In the genomic region with DNA sequence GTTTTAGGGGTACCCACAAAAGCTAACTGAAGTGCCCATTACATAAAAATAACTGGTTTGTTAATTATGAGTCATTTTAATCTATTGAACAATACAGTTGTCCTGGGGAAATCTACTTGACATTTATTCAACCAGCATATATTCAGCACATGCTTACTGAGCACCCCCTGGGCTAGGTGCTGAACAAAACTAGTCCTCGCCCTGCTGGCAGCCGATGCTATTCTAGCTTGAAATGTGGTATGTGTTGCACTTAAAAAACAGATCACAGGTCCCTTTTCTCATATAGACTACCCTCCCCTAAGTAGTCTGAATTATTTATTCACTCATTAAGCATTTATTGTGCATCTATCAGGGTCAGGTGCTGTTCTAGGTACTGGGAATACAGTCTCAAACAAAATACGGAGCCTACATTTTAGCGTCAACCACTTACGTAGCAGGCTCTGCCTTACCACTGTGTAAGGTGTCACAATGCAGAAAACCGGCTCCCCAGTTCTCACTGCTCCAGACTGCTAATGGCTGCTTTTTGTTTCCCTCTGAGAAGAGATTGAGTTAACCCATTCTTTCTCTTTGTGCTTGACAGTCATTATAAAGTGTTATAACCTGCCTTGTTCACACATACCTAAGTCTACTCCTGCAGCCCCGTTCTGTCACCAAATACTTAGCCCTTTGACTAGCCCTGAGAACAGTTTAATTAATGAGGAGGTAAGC, we compare ENCODE assay signal across 26 cellular contexts. TPM values are rescaled to one million over a fixed set of nuclear protein-coding genes. Genes with fewer than 3 reads are reported as not detected.
A peak's percentile ranks its signal among the peaks of the same experiment; 100 is the strongest.
DNase-seq lines count a peak whose midpoint lies in the region; ATAC-seq, FAIRE-seq and TF ChIP-seq lines count a peak whose summit lies in the region.
"Had no signal": no experiment of that assay in that cellular context is flagged by ENCODE, and none has a peak within 500 bp of the region (broad histone marks: within the 10 kb centered on the region; RNA-seq: fewer than 3 reads in every experiment).

No MANE protein-coding gene starts in this region.

- no peak overlapping the region for H3K18ac ChIP-seq in neuronal stem cell (ENCODE audit: low read length)

- BruUV-seq in K562 (replicated peaks; lab: Mats Ljungman, UMichigan) = no TSS peak

- POLR2A ChIA-PET in K562 (lab: Yijun Ruan, JAX) = interaction anchor here (0.7 to 2.5 kb wide), 6 partner anchors 10 to 28 kb away, joined by 3 to 7 read pairs (median 4); no protein-coding TSS in a partner anchor

- FAIRE-seq in K562 (lab: Jason Lieb, UNC) = no peak
- FAIRE-seq: A549, D721Med, G401.6, GM12892 had no signal

- H3K9me1 ChIP-seq in K562 (ENCODE audit: control insufficient read depth, insufficient read depth, low read length) = no peaks in the 10 kb centered on the region

- TF ChIP-seq POLR2A in K562 (conservative IDR thresholded peaks at IDR 0.05) = no peak

- no peak overlapping the region for H3K4me2 ChIP-seq in K562 (ENCODE audit: insufficient read depth, low read length)
- no peak overlapping the region for H3K4me2 ChIP-seq in neuronal stem cell (ENCODE audit: insufficient read depth, low read length, poor library complexity, severe bottlenecking)
- H3K4me2 ChIP-seq: A549; BLaER1 treated with 17β-estradiol and CSF1 and Interleukin-3, amounts not matched to agents 10 nM and 100 nM had no signal

- H3K9me3 ChIP-seq in HUES48 (ENCODE audit: control insufficient read depth, insufficient read depth, low read length) = peaks cover 9% of the 10 kb centered on the region; the same call in 1 of the 2 replicates
- no peaks in the 10 kb centered on the region for H3K9me3 ChIP-seq in K562 (replicated peaks; ENCODE audit: control insufficient read depth, insufficient read depth, low read depth, low read length)
- H3K9me3 ChIP-seq in iPS-20b (ENCODE audit: insufficient read depth, low read depth, low read length) = peaks cover 3% of the 10 kb centered on the region; the same call in 1 of the 2 replicates
- peaks cover 0 to 2% of the 10 kb centered on the region in 2 donors for H3K9me3 ChIP-seq in neuronal stem cell (replicated peaks in 1 of 2; ENCODE audit: control insufficient read depth in 2 of 2, insufficient read depth in 1 of 2, low read depth in 1 of 2, low read length in 2 of 2)
- H3K9me3 ChIP-seq: A549, BE2C had no signal

- intact Hi-C loops in K562 (cut with micrococcal nuclease) = no loop called here

- H3K4me3 ChIP-seq in HUES48 (ENCODE audit: low read depth, low read length) (no peak overlapping the region), K562 (no peak overlapping the region), iPS-20b (ENCODE audit: low read length) (peak overlapping the region; percentile 23; the same call in 1 of the 2 replicates), neuronal stem cell (ENCODE audit: low read length in 2 of 2) (no peak overlapping the region)
- H3K4me3 ChIP-seq: A549; BLaER1 treated with 17β-estradiol and CSF1 and Interleukin-3, amounts not matched to agents 10 nM and 100 nM had no signal

- no peak overlapping the region for H3K27ac Mint-ChIP-seq in chondrocyte (ENCODE audit: unreplicated experiment)
- H3K27ac Mint-ChIP-seq: CD14-positive monocyte; CD4-positive, alpha-beta T cell; CD8-positive, alpha-beta memory T cell had no signal

- H3K4ac ChIP-seq in neuronal stem cell (ENCODE audit: low read length) = no peak overlapping the region

- no peaks in the 10 kb centered on the region for H3K36me3 ChIP-seq in HUES48 (ENCODE audit: control insufficient read depth, insufficient read depth, low read length)
- no peaks in the 10 kb centered on the region for H3K36me3 ChIP-seq in K562 (ENCODE audit: control insufficient read depth, insufficient read depth, low read length)
- H3K36me3 ChIP-seq in iPS-20b (ENCODE audit: insufficient read depth, low read depth, low read length) = no peaks in the 10 kb centered on the region
- no peaks in the 10 kb centered on the region for H3K36me3 ChIP-seq in neuronal stem cell (replicated peaks in 1 of 2; ENCODE audit: control insufficient read depth in 2 of 2, insufficient read depth in 2 of 2, low read length in 2 of 2)
- H3K36me3 ChIP-seq: BE2C; BLaER1 treated with 17β-estradiol and CSF1 and Interleukin-3, amounts not matched to agents 10 nM and 100 nM had no signal

- no peak overlapping the region for H2BK12ac ChIP-seq in neuronal stem cell (ENCODE audit: low read length)

- H3K79me2 ChIP-seq in K562 (ENCODE audit: control insufficient read depth, insufficient read depth, low read length) = no peaks in the 10 kb centered on the region

- H2AK5ac ChIP-seq in neuronal stem cell (ENCODE audit: low read depth, low read length) = no peak overlapping the region

- no peaks in the 10 kb centered on the region for H3K9me3 Mint-ChIP-seq in chondrocyte (ENCODE audit: low read depth)
- H3K9me3 Mint-ChIP-seq: CD4-positive, alpha-beta T cell; CD8-positive, alpha-beta memory T cell had no signal

- ATAC-seq in K562 (no peak), HG03025 (IDR thresholded peaks at IDR 0.05; ENCODE audit: low FRiP score, unreplicated experiment) (no peak)
- ATAC-seq: A549, HCT116 had no signal

- H3K27ac ChIP-seq in HUES48 (ENCODE audit: low read depth, low read length) = peak overlapping the region; percentile 33
- H3K27ac ChIP-seq in K562 (ENCODE audit: extremely low read depth, low read depth, low read length) = no peak overlapping the region
- no peak overlapping the region for H3K27ac ChIP-seq in iPS-20b (ENCODE audit: low read length)
- H3K27ac ChIP-seq in neuronal stem cell (replicated peaks; ENCODE audit: low read length) = no peak overlapping the region
- H3K27ac ChIP-seq: A549; BLaER1 treated with 17β-estradiol and CSF1 and Interleukin-3, amounts not matched to agents 10 nM and 100 nM had no signal

- H3K9ac ChIP-seq in HUES48 (ENCODE audit: low read depth, low read length) (no peak overlapping the region), K562 (ENCODE audit: insufficient read depth in 1 of 2, low read depth in 2 of 2, low read length in 2 of 2) (no peak overlapping the region), iPS-20b (ENCODE audit: low read depth, low read length) (no peak overlapping the region), neuronal stem cell (ENCODE audit: low read depth, low read length, poor library complexity) (no peak overlapping the region)
- H3K9ac ChIP-seq: BLaER1 treated with 17β-estradiol and CSF1 and Interleukin-3, amounts not matched to agents 10 nM and 100 nM had no signal

- H3K27me3 ChIP-seq in HUES48 (ENCODE audit: control insufficient read depth, insufficient read depth, low read length) = no peaks in the 10 kb centered on the region
- no peaks in the 10 kb centered on the region for H3K27me3 ChIP-seq in K562 (ENCODE audit: control insufficient read depth in 2 of 2, insufficient read depth in 2 of 2, low read length in 2 of 2)
- H3K27me3 ChIP-seq in iPS-20b (ENCODE audit: insufficient read depth, low read length) = no peaks in the 10 kb centered on the region
- H3K27me3 ChIP-seq in neuronal stem cell (ENCODE audit: control insufficient read depth in 3 of 3, insufficient read depth in 3 of 3, low read depth in 1 of 3, low read length in 3 of 3) = peaks cover 0 to 11% (median 0%) of the 10 kb centered on the region in 3 experiments
- H3K27me3 ChIP-seq: BE2C; BLaER1 treated with 17β-estradiol and CSF1 and Interleukin-3, amounts not matched to agents 10 nM and 100 nM had no signal

- no peak overlapping the region for H3K14ac ChIP-seq in neuronal stem cell (ENCODE audit: low read length)

- CTCF ChIA-PET in K562 (lab: Yijun Ruan, JAX; ENCODE audit: low intra/inter-chr PET ratio) = no interaction called here

- no peak overlapping the region for H2BK5ac ChIP-seq in neuronal stem cell (ENCODE audit: low read length)

- H3K4me1 Mint-ChIP-seq in chondrocyte (ENCODE audit: low read depth) = peaks cover 8% of the 10 kb centered on the region
- H3K4me1 Mint-ChIP-seq: CD14-positive monocyte; CD8-positive, alpha-beta memory T cell had no signal

- no peaks in the 10 kb centered on the region for H3K36me3 Mint-ChIP-seq in chondrocyte (ENCODE audit: low read depth)
- H3K36me3 Mint-ChIP-seq: CD14-positive monocyte had no signal

- H3K4me1 ChIP-seq in HUES48 (ENCODE audit: control insufficient read depth, insufficient read depth, low read length) (peaks cover 24% of the 10 kb centered on the region), K562 (replicated peaks in 1 of 2; ENCODE audit: control insufficient read depth in 2 of 2, insufficient read depth in 2 of 2, low read length in 2 of 2) (peaks cover 5 to 18% of the 10 kb centered on the region in 2 experiments; a peak in 3 of 5 replicates), iPS-20b (ENCODE audit: insufficient read depth, low read length) (peaks cover 19% of the 10 kb centered on the region), neuronal stem cell (ENCODE audit: control insufficient read depth in 2 of 2, insufficient read depth in 1 of 2, low read depth in 1 of 2, low read length in 2 of 2) (peaks cover 3 to 6% of the 10 kb centered on the region in 2 donors)
- H3K4me1 ChIP-seq: A549; BE2C; BLaER1 treated with 17β-estradiol and CSF1 and Interleukin-3, amounts not matched to agents 10 nM and 100 nM had no signal

- H2AFZ ChIP-seq in K562 (ENCODE audit: low read depth, low read length) (peak overlapping the region; percentile 29; the same call in 1 of the 2 replicates), neuronal stem cell (ENCODE audit: low read length) (no peak overlapping the region)

- no peak overlapping the region for H2BK15ac ChIP-seq in neuronal stem cell (ENCODE audit: low read length)

- no peak overlapping the region for H3K23ac ChIP-seq in neuronal stem cell (ENCODE audit: low read depth, low read length, poor library complexity)

- no peak overlapping the region for H4K8ac ChIP-seq in neuronal stem cell (ENCODE audit: low read depth, low read length)

- DNase-seq in ELF-1 (ENCODE audit: low read depth, low spot score) (peak; percentile 33), K562 (ENCODE audit: extremely low read depth in 1 of 4, low spot score in 3 of 4) (no peak), neuronal stem cell (ENCODE audit: low spot score) (no peak), chondrocyte (ENCODE audit: low spot score) (no peak), UCSD-AML1 (lab: John Stamatoyannopoulos, UW; ENCODE audit: unreplicated experiment) (no peak)
- DNase-seq: 8988T; ACHN; AML-193; BE2C; CD4-positive, alpha-beta T cell; CD8-positive, alpha-beta memory T cell; DMS 273 treated with DMSO at 0.1 percent for 48 hours; DMS53; DMS79 treated with DMSO at 0.1 percent for 48 hours; H9 had no signal

- H4K91ac ChIP-seq in neuronal stem cell (ENCODE audit: low read depth, low read length, poor library complexity) = no peak overlapping the region

- in situ Hi-C loops in K562 (cut with MboI) = no loop called here

- TF ChIP-seq CTCF in K562 (IDR thresholded peaks at IDR 0.05 in 2 of 3, conservative IDR thresholded peaks at IDR 0.05 in 1 of 3; ENCODE audit: insufficient read depth in 2 of 3, low read depth in 1 of 3, low read length in 3 of 3) = no peak
- TF ChIP-seq CTCF in chondrocyte (IDR thresholded peaks at IDR 0.05) = no peak

- no peaks in the 10 kb centered on the region for H3K27me3 Mint-ChIP-seq in chondrocyte (ENCODE audit: low read depth)
- H3K27me3 Mint-ChIP-seq: CD4-positive, alpha-beta T cell; CD8-positive, alpha-beta memory T cell had no signal

- no peaks in the 10 kb centered on the region for H4K20me1 ChIP-seq in K562 (replicated peaks; ENCODE audit: control insufficient read depth, insufficient read depth, low read length)
- H4K20me1 ChIP-seq: BLaER1 treated with 17β-estradiol and CSF1 and Interleukin-3, amounts not matched to agents 10 nM and 100 nM had no signal

- no peaks in the 10 kb centered on the region for H3K79me1 ChIP-seq in neuronal stem cell (ENCODE audit: low read depth, low read length)

- H2BK120ac ChIP-seq in neuronal stem cell (ENCODE audit: low read depth, low read length) = no peak overlapping the region

- no peak for TF ChIP-seq EP300 in K562 (IDR thresholded peaks at IDR 0.05; ENCODE audit: low read length)

- 70% methylated on average over 7 of the region's 7 CpGs for WGBS in K562 (ENCODE audit: insufficient coverage, low coverage, missing lambda C conversion rate)
- no CpG with 5 or more reads among the region's 7 CpGs for WGBS in neuronal stem cell (ENCODE audit: extremely low coverage in 2 of 2, insufficient read length in 2 of 2, insufficient replicate concordance in 1 of 2), 2 donors

- no peak overlapping the region for H3K4me3 Mint-ChIP-seq in chondrocyte (ENCODE audit: unreplicated experiment)
- H3K4me3 Mint-ChIP-seq: CD14-positive monocyte; CD4-positive, alpha-beta T cell; CD8-positive, alpha-beta memory T cell had no signal

- no peak for TF ChIP-seq RAD21 in K562 (CRISPR knock-in tag; conservative IDR thresholded peaks at IDR 0.05 in 1 of 2, IDR thresholded peaks at IDR 0.05 in 1 of 2)

RNA-seq across cellular contexts. Expression of gene ADCY10, which starts 57.1 kb away (rescaled TPM):
- 1.3 and 2.1 TPM in 2 replicates for total RNA-seq in K562 (2011; cell fraction: chromatin; rRNA removed; ENCODE audit: low replicate concordance)
- total RNA-seq in K562 (2011; cell fraction: nucleolus; rRNA removed) = 0.39 and 0.83 TPM in 2 replicates
- 1.1 and 2.1 TPM in 2 replicates for total RNA-seq in K562 (2011; cell fraction: nucleoplasm; rRNA removed)
- 0.24 and 0.86 TPM in 2 replicates for total RNA-seq in K562 (2014; rRNA removed)
- 0.29 and 0.32 TPM in 2 replicates for total RNA-seq in K562 (2014; rRNA removed; fragmentation: Illumina TruSeq; extraction: Trizol)
- total RNA-seq in K562 (2015; rRNA removed; fragmentation: Illumina TruSeq; extraction: Trizol) = 0.11 and 0.14 TPM in 2 replicates
- 0.20 and 0.22 TPM in 2 replicates for total RNA-seq in K562 (2021)
- polyA plus RNA-seq in K562 (2011; rRNA removed) = 0.21 and 0.54 TPM in 2 replicates
- 0.12 and 0.13 TPM in 2 replicates for polyA plus RNA-seq in K562 (2011; cell fraction: cytosol; rRNA removed)
- 0.34 and 0.38 TPM in 2 replicates for polyA plus RNA-seq in K562 (2011; cell fraction: nucleus; rRNA removed)
- polyA plus RNA-seq in K562 (2012) = 0.12 and 0.65 TPM in 2 replicates
- polyA plus RNA-seq in K562 (2014; fragmentation: Illumina TruSeq; extraction: Trizol) = 0.25 and 0.26 TPM in 2 replicates
- polyA plus RNA-seq in K562 (2014; fragmentation: Nextera tagmentation; extraction: Ambion mirVana) = under 1 TPM; 0.21 to 0.39 TPM
- 0.08 and 0.11 TPM in 2 replicates for polyA plus RNA-seq in K562 (2014; rRNA removed)
- 0.24 and 0.28 TPM in 2 replicates for polyA minus RNA-seq in K562 (2011; rRNA and poly(A)+ RNA removed)
- polyA minus RNA-seq in K562 (2011; cell fraction: cytosol; rRNA and poly(A)+ RNA removed) = not detected in 2 replicates
- polyA minus RNA-seq in K562 (2011; cell fraction: nucleus; rRNA and poly(A)+ RNA removed) = 0.22 and 0.27 TPM in 2 replicates
- 0.04 TPM for polyA plus RNA-seq in neuronal stem cell (2013, experiment 1 of 2)
- 0.08 TPM for polyA plus RNA-seq in neuronal stem cell (2013, experiment 2 of 2)
- total RNA-seq in chondrocyte = 0.07 to 0.51 TPM (median 0.10 TPM) in 3 replicates
- total RNA-seq: Daoy had no signal
- polyA plus RNA-seq: CD14-positive monocyte; CD8-positive, alpha-beta memory T cell had no signal
